In genomic region chr17:77491921-77492445, GRCh38 we compare ENCODE assay signal across 14 cellular contexts.
A peak's percentile ranks its signal among the peaks of the same experiment; 100 is the strongest.
DNase-seq lines count a peak whose midpoint lies in the region; ATAC-seq, FAIRE-seq and TF ChIP-seq lines count a peak whose summit lies in the region.
"Had no signal": no experiment of that assay in that cellular context is flagged by ENCODE, and none has a peak within 500 bp of the region (broad histone marks: within the 10 kb centered on the region; RNA-seq: fewer than 3 reads in every experiment).

No MANE protein-coding gene starts in this region.

- H3K4me3 ChIP-seq in OCI-LY1 (ENCODE audit: low read depth, low read length, poor library complexity, severe bottlenecking) (no peak overlapping the region), K562 (no peak overlapping the region), GM23248 (no peak overlapping the region)
- H3K4me3 ChIP-seq: heart right ventricle, thoracic aorta had no signal

- H3K4me1 ChIP-seq in OCI-LY1 (ENCODE audit: insufficient read depth, low read length, severe bottlenecking) (peaks cover 79% of the 10 kb centered on the region), K562 (replicated peaks in 1 of 2; ENCODE audit: control insufficient read depth in 2 of 2, insufficient read depth in 2 of 2, low read length in 2 of 2) (peaks cover 0 to 6% of the 10 kb centered on the region in 2 experiments; a peak in 2 of 5 replicates), GM23248 (ENCODE audit: insufficient read depth) (no peaks in the 10 kb centered on the region)

- no peaks in the 10 kb centered on the region for H3K9me3 Mint-ChIP-seq in activated CD4-positive, alpha-beta T cell treated with anti-CD3 and anti-CD28 coated beads for 36 hours (ENCODE audit: low read depth)

- no TSS peak for BruUV-seq in K562 (replicated peaks; lab: Mats Ljungman, UMichigan)

- intact Hi-C loops in activated CD4-positive, alpha-beta T cell treated with anti-CD3 and anti-CD28 coated beads for 36 hours (cut with DNase I, micrococcal nuclease) = loop anchor here in 1 of 2 experiments (5.0 kb wide), 1 partner anchor 35 kb away; no protein-coding TSS in a partner anchor
- intact Hi-C loops in K562 (cut with micrococcal nuclease) = no loop called here
- intact Hi-C loops in posterior vena cava (cut with DNase I) = no loop called here

- H3K9me1 ChIP-seq in K562 (ENCODE audit: control insufficient read depth, insufficient read depth, low read length) = no peaks in the 10 kb centered on the region

- WGBS in K562 (ENCODE audit: insufficient coverage, low coverage, missing lambda C conversion rate) = 81% methylated on average over 12 of the region's 16 CpGs
- WGBS in GM23248 (ENCODE audit: low coverage in 1 of 2, low lambda C conversion rate in 2 of 2, missing lambda C conversion rate in 2 of 2), 2 experiments = 80 to 82% methylated on average over 16 of the region's 16 CpGs

- no peaks in the 10 kb centered on the region for H3K27me3 Mint-ChIP-seq in activated CD4-positive, alpha-beta T cell treated with anti-CD3 and anti-CD28 coated beads for 36 hours

- no peaks in the 10 kb centered on the region for H3K9me3 ChIP-seq in OCI-LY1 (ENCODE audit: low read length)
- H3K9me3 ChIP-seq in K562 (replicated peaks; ENCODE audit: control insufficient read depth, insufficient read depth, low read depth, low read length) = no peaks in the 10 kb centered on the region
- H3K9me3 ChIP-seq in GM23248 (ENCODE audit: low read depth) = no peaks in the 10 kb centered on the region
- H3K9me3 ChIP-seq: heart right ventricle, thoracic aorta had no signal

- H3K79me2 ChIP-seq in OCI-LY1 (ENCODE audit: insufficient read depth, low read length) (no peaks in the 10 kb centered on the region), K562 (ENCODE audit: control insufficient read depth, insufficient read depth, low read length) (no peaks in the 10 kb centered on the region), GM23248 (ENCODE audit: insufficient read depth) (peaks cover 69% of the 10 kb centered on the region)

- no peak for DNase-seq in activated CD4-positive, alpha-beta T cell treated with anti-CD3 and anti-CD28 coated beads for 36 hours
- DNase-seq in activated CD4-positive, alpha-beta T cell treated with anti-CD3 and anti-CD28 coated beads for 4 hours = no peak
- DNase-seq in K562 (ENCODE audit: extremely low read depth in 1 of 4, low spot score in 3 of 4) (no peak), posterior vena cava (ENCODE audit: low spot score) (peak; percentile 80), GM23248 (no peak), GM03348 (ENCODE audit: low spot score) (no peak)
- DNase-seq: 8988T, cortex of kidney, heart right ventricle, NCI-H2171 treated with DMSO at 0.1 percent for 48 hours, SHP77 had no signal

- TF ChIP-seq RAD21 in K562 (CRISPR knock-in tag; conservative IDR thresholded peaks at IDR 0.05 in 1 of 2, IDR thresholded peaks at IDR 0.05 in 1 of 2) = no peak

- no peaks in the 10 kb centered on the region for H3K27me3 ChIP-seq in OCI-LY1 (ENCODE audit: insufficient read depth, low read length)
- no peaks in the 10 kb centered on the region for H3K27me3 ChIP-seq in K562 (ENCODE audit: control insufficient read depth in 2 of 2, insufficient read depth in 2 of 2, low read length in 2 of 2)
- H3K27me3 ChIP-seq in GM23248 (replicated peaks; ENCODE audit: insufficient read depth) = no peaks in the 10 kb centered on the region
- H3K27me3 ChIP-seq: heart right ventricle had no signal

- H3K9ac ChIP-seq in OCI-LY1 (ENCODE audit: low read length) = peak overlapping the region; percentile 32; the same call in 1 of the 2 replicates
- H3K9ac ChIP-seq in K562 (ENCODE audit: insufficient read depth in 1 of 2, low read depth in 2 of 2, low read length in 2 of 2) = no peak overlapping the region
- H3K9ac ChIP-seq in GM23248 = no peak overlapping the region

- H3K4me1 Mint-ChIP-seq in activated CD4-positive, alpha-beta T cell treated with anti-CD3 and anti-CD28 coated beads for 36 hours = peaks cover 4% of the 10 kb centered on the region

- no peak for FAIRE-seq in K562 (lab: Jason Lieb, UNC)

- H3K27ac ChIP-seq in OCI-LY1 (ENCODE audit: low read depth, low read length, poor library complexity, severe bottlenecking) (peak overlapping the region; percentile 87), K562 (ENCODE audit: extremely low read depth, low read depth, low read length) (no peak overlapping the region), GM23248 (no peak overlapping the region)
- H3K27ac ChIP-seq: heart right ventricle, thoracic aorta had no signal

- POLR2A ChIA-PET in activated CD4-positive, alpha-beta T cell treated with anti-CD3 and anti-CD28 coated beads for 36 hours (lab: Charles Lee) = interaction anchor here (0.6 kb wide), 1 partner anchor 140 kb away, joined by 4 read pairs; no protein-coding TSS in a partner anchor
- POLR2A ChIA-PET in K562 (lab: Yijun Ruan, JAX) = interaction anchor here (0.6 kb wide), 1 partner anchor 162 kb away, joined by 3 read pairs; no protein-coding TSS in a partner anchor

- peak; percentile 24 for ATAC-seq in activated CD4-positive, alpha-beta T cell treated with anti-CD3 and anti-CD28 coated beads for 36 hours
- ATAC-seq in K562 (no peak), HG03378 (IDR thresholded peaks at IDR 0.05; ENCODE audit: unreplicated experiment) (no peak)
- ATAC-seq: heart right ventricle had no signal

- H2AFZ ChIP-seq in OCI-LY1 (ENCODE audit: low read length) (no peak overlapping the region), K562 (ENCODE audit: low read depth, low read length) (no peak overlapping the region), GM23248 (no peak overlapping the region)

- no peak for TF ChIP-seq EP300 in K562 (IDR thresholded peaks at IDR 0.05; ENCODE audit: low read length)

- H3K4me3 Mint-ChIP-seq in activated CD4-positive, alpha-beta T cell treated with anti-CD3 and anti-CD28 coated beads for 36 hours = no peak overlapping the region

- in situ Hi-C loops in K562 (cut with MboI) (loop anchor here (5.0 kb wide), 1 partner anchor 65 kb away; no protein-coding TSS in a partner anchor), GM23248 (cut with MboI) (loop anchor here (10.0 kb wide), 1 partner anchor 167 kb away; no protein-coding TSS in a partner anchor)

- peaks cover 39% of the 10 kb centered on the region for H3K36me3 Mint-ChIP-seq in activated CD4-positive, alpha-beta T cell treated with anti-CD3 and anti-CD28 coated beads for 36 hours (ENCODE audit: low read depth)

- H3K4me2 ChIP-seq in OCI-LY1 (ENCODE audit: low read length) (peak overlapping the region; percentile 49; the same call in 1 of the 2 replicates), K562 (ENCODE audit: insufficient read depth, low read length) (no peak overlapping the region), GM23248 (ENCODE audit: unreplicated experiment) (no peak overlapping the region)

- CTCF ChIA-PET in activated CD4-positive, alpha-beta T cell treated with anti-CD3 and anti-CD28 coated beads for 36 hours (lab: Charles Lee) = interaction anchor here (0.7 kb wide), 2 partner anchors 92 to 154 kb away, joined by 3 to 4 read pairs; no protein-coding TSS in a partner anchor
- CTCF ChIA-PET in K562 (lab: Yijun Ruan, JAX; ENCODE audit: low intra/inter-chr PET ratio) = no interaction called here

- H3K27ac Mint-ChIP-seq in activated CD4-positive, alpha-beta T cell treated with anti-CD3 and anti-CD28 coated beads for 36 hours = no peak overlapping the region

- H4K20me1 ChIP-seq in OCI-LY1 (ENCODE audit: insufficient read depth, low read length) = no peaks in the 10 kb centered on the region
- H4K20me1 ChIP-seq in K562 (replicated peaks; ENCODE audit: control insufficient read depth, insufficient read depth, low read length) = peaks cover 6% of the 10 kb centered on the region; the same call in 1 of the 2 replicates
- H4K20me1 ChIP-seq in GM23248 (ENCODE audit: insufficient read depth) = no peaks in the 10 kb centered on the region

- H3K36me3 ChIP-seq in OCI-LY1 (ENCODE audit: insufficient read depth, low read length) = peaks cover 98% of the 10 kb centered on the region
- peaks cover 89% of the 10 kb centered on the region; the same call in 2 of the 3 replicates for H3K36me3 ChIP-seq in K562 (ENCODE audit: control insufficient read depth, insufficient read depth, low read length)
- H3K36me3 ChIP-seq in GM23248 (ENCODE audit: low read depth) = peaks cover 25% of the 10 kb centered on the region; the same call in 1 of the 2 replicates

- H3F3A ChIP-seq in OCI-LY1 (ENCODE audit: insufficient read depth, low read length) = peaks cover 7% of the 10 kb centered on the region
- no peaks in the 10 kb centered on the region for H3F3A ChIP-seq in GM23248 (ENCODE audit: insufficient read depth)

- no peak for TF ChIP-seq POLR2A in K562 (conservative IDR thresholded peaks at IDR 0.05)

- no peaks in the 10 kb centered on the region for H3K9me2 ChIP-seq in OCI-LY1 (ENCODE audit: low read depth, low read length)
- H3K9me2 ChIP-seq in GM23248 (ENCODE audit: insufficient read depth) = no peaks in the 10 kb centered on the region

- TF ChIP-seq CTCF in OCI-LY1 (IDR thresholded peaks at IDR 0.05; ENCODE audit: low read length) (no peak; the same call in 1 of the 2 replicates), K562 (IDR thresholded peaks at IDR 0.05 in 2 of 3, conservative IDR thresholded peaks at IDR 0.05 in 1 of 3; ENCODE audit: insufficient read depth in 2 of 3, low read depth in 1 of 3, low read length in 3 of 3) (no peak)

TF ChIP-seq in K562, 482 proteins besides CTCF, POLR2A, EP300 and RAD21 (continues in another document):
- no peak for TF ChIP-seq MLX (CRISPR knock-in tag; conservative IDR thresholded peaks at IDR 0.05)
- TF ChIP-seq TBL1XR1 (IDR thresholded peaks at IDR 0.05; ENCODE audit: low read length in 2 of 2) = no peak
- peak; percentile 52 for TF ChIP-seq POLR2G (IDR thresholded peaks at IDR 0.05; ENCODE audit: low read depth, low read length)
- TF ChIP-seq ZNF764 (CRISPR knock-in tag; IDR thresholded peaks at IDR 0.05; ENCODE audit: low read depth) = no peak
